ENCODE assay signal across 17 cellular contexts in genomic region chrX:77892887-77893286, GRCh38. TPM values are rescaled to one million over a fixed set of nuclear protein-coding genes. Genes with fewer than 3 reads are reported as not detected.
DNase-seq lines count a peak whose midpoint lies in the region; ATAC-seq and TF ChIP-seq lines count a peak whose summit lies in the region.
"Had no signal": no experiment of that assay in that cellular context is flagged by ENCODE, and none has a peak within 500 bp of the region (broad histone marks: within the 10 kb centered on the region; RNA-seq: fewer than 3 reads in every experiment).

No MANE protein-coding gene starts in this region.

- no peak overlapping the region for H3K27ac ChIP-seq in right cardiac atrium (ENCODE audit: low read length)
- H3K27ac ChIP-seq: cardiac muscle cell, foreskin keratinocyte had no signal

- H3K27me3 ChIP-seq in right cardiac atrium (ENCODE audit: control insufficient read depth, insufficient read depth) = no peaks in the 10 kb centered on the region
- H3K27me3 ChIP-seq: cardiac muscle cell, foreskin keratinocyte had no signal

- H3K27ac Mint-ChIP-seq in HFFc6 = no peak overlapping the region; the same call in 1 of the 2 replicates
- peak overlapping the region; percentile 34 for H3K27ac Mint-ChIP-seq in activated naive CD8-positive, alpha-beta T cell treated with anti-CD3 and anti-CD28 coated beads, Interleukin-2, amount 50 U/mL, for 24 hours
- H3K27ac Mint-ChIP-seq in progenitor cell of endocrine pancreas = no peak overlapping the region

- ATAC-seq in activated T-cell treated with anti-CD3 and anti-CD28 coated beads, Interleukin-2, amount 50 U/mL, for 4 hours = no peak
- no peak for ATAC-seq in activated naive CD8-positive, alpha-beta T cell treated with anti-CD3 and anti-CD28 coated beads, Interleukin-2, amount 50 U/mL, for 24 hours
- no peak for ATAC-seq in right cardiac atrium
- ATAC-seq: foreskin keratinocyte, HCT116 had no signal

- no peaks in the 10 kb centered on the region for H3K9me3 Mint-ChIP-seq in activated T-cell treated with anti-CD3 and anti-CD28 coated beads, Interleukin-2, amount 50 U/mL, for 4 hours
- H3K9me3 Mint-ChIP-seq in HFFc6 (no peaks in the 10 kb centered on the region), progenitor cell of endocrine pancreas (ENCODE audit: low read depth) (peaks cover 18% of the 10 kb centered on the region)
- H3K9me3 Mint-ChIP-seq in activated naive CD8-positive, alpha-beta T cell treated with anti-CD3 and anti-CD28 coated beads, Interleukin-2, amount 50 U/mL, for 24 hours = no peaks in the 10 kb centered on the region

- no peaks in the 10 kb centered on the region for H3K27me3 Mint-ChIP-seq in activated T-cell treated with anti-CD3 and anti-CD28 coated beads, Interleukin-2, amount 50 U/mL, for 4 hours (ENCODE audit: low read depth)
- peaks cover 4% of the 10 kb centered on the region; the same call in 1 of the 2 replicates for H3K27me3 Mint-ChIP-seq in HFFc6 (ENCODE audit: insufficient read depth)
- no peaks in the 10 kb centered on the region for H3K27me3 Mint-ChIP-seq in activated naive CD8-positive, alpha-beta T cell treated with anti-CD3 and anti-CD28 coated beads, Interleukin-2, amount 50 U/mL, for 24 hours
- H3K27me3 Mint-ChIP-seq in progenitor cell of endocrine pancreas = no peaks in the 10 kb centered on the region

- no peak for TF ChIP-seq CTCF in HFFc6 (IDR thresholded peaks at IDR 0.05)
- no peak for TF ChIP-seq CTCF in progenitor cell of endocrine pancreas (IDR thresholded peaks at IDR 0.05; ENCODE audit: unreplicated experiment)

- intact Hi-C loops in right cardiac atrium (cut with DNase I) = loop anchor here in 1 of 4 donors (10.0 kb wide), 1 partner anchor 108 kb away; the partner anchor contains the start of gene ATRX

- no peaks in the 10 kb centered on the region for H3K4me1 ChIP-seq in right cardiac atrium (ENCODE audit: control insufficient read depth, insufficient read depth, low read length)
- H3K4me1 ChIP-seq: foreskin keratinocyte had no signal

- H3K4me1 Mint-ChIP-seq in activated T-cell treated with anti-CD3 and anti-CD28 coated beads, Interleukin-2, amount 50 U/mL, for 4 hours (ENCODE audit: low read depth) = peaks cover 25% of the 10 kb centered on the region
- H3K4me1 Mint-ChIP-seq in HFFc6 (ENCODE audit: low read depth) (peaks cover 20% of the 10 kb centered on the region), progenitor cell of endocrine pancreas (ENCODE audit: low read depth) (peaks cover 7% of the 10 kb centered on the region)
- H3K4me1 Mint-ChIP-seq in activated naive CD8-positive, alpha-beta T cell treated with anti-CD3 and anti-CD28 coated beads, Interleukin-2, amount 50 U/mL, for 24 hours = peaks cover 36% of the 10 kb centered on the region

- peaks cover 8% of the 10 kb centered on the region for H3K36me3 Mint-ChIP-seq in activated T-cell treated with anti-CD3 and anti-CD28 coated beads, Interleukin-2, amount 50 U/mL, for 4 hours (ENCODE audit: insufficient read depth)
- peaks cover 5% of the 10 kb centered on the region; the same call in 1 of the 2 replicates for H3K36me3 Mint-ChIP-seq in HFFc6 (ENCODE audit: low read depth)
- H3K36me3 Mint-ChIP-seq in activated naive CD8-positive, alpha-beta T cell treated with anti-CD3 and anti-CD28 coated beads, Interleukin-2, amount 50 U/mL, for 24 hours (ENCODE audit: low read depth) = peaks cover 10% of the 10 kb centered on the region
- H3K36me3 Mint-ChIP-seq in progenitor cell of endocrine pancreas (ENCODE audit: insufficient read depth) = peaks cover 4% of the 10 kb centered on the region

- DNase-seq in activated T-cell treated with anti-CD3 and anti-CD28 coated beads, Interleukin-2, amount 50 U/mL, for 4 hours = no peak
- DNase-seq in activated T-cell treated with anti-CD3 and anti-CD28 coated beads, Interleukin-2, amount 50 U/mL, for 1 hour = no peak
- DNase-seq in HFFc6 = no peak
- DNase-seq in activated naive CD8-positive, alpha-beta T cell treated with anti-CD3 and anti-CD28 coated beads, Interleukin-2, amount 50 U/mL, for 24 hours = no peak
- no peak for DNase-seq in progenitor cell of endocrine pancreas (ENCODE audit: low spot score, unreplicated experiment)
- no peak for DNase-seq in right cardiac atrium
- DNase-seq in superior temporal gyrus (ENCODE audit: extremely low spot score) = no peak
- DNase-seq in SIG-M5 treated with dmso at 0.1 percent for 504 hours (lab: John Stamatoyannopoulos, UW; ENCODE audit: unreplicated experiment) = no peak
- DNase-seq: activated gamma-delta T cell; foreskin keratinocyte; KG1; NCI-H1436; NCI-H345; occipital lobe; stimulated activated naive CD4-positive, alpha-beta T cell treated with Interleukin-2 at 50 U/mL for 16 hours had no signal

- no peaks in the 10 kb centered on the region for H3K9me3 ChIP-seq in right cardiac atrium (ENCODE audit: control insufficient read depth, low read length)

- peak overlapping the region; percentile 64 for H3K4me3 Mint-ChIP-seq in activated T-cell treated with anti-CD3 and anti-CD28 coated beads, Interleukin-2, amount 50 U/mL, for 4 hours
- peak overlapping the region; percentile 51 for H3K4me3 Mint-ChIP-seq in HFFc6
- H3K4me3 Mint-ChIP-seq in activated naive CD8-positive, alpha-beta T cell treated with anti-CD3 and anti-CD28 coated beads, Interleukin-2, amount 50 U/mL, for 24 hours = peak overlapping the region; percentile 97
- H3K4me3 Mint-ChIP-seq in progenitor cell of endocrine pancreas (ENCODE audit: low read depth) = peak overlapping the region; percentile 17

- 95% methylated on average over 2 of the region's 2 CpGs for WGBS in right cardiac atrium

- no peak overlapping the region for H3K4me3 ChIP-seq in right cardiac atrium (ENCODE audit: low read length)
- H3K4me3 ChIP-seq: cardiac muscle cell had no signal

RNA-seq across cellular contexts. Expression of gene MAGT1, which starts 2.3 kb away (rescaled TPM):
- 10 to 100 TPM; 36.4 to 38.9 (median 37.5) TPM for total RNA-seq in activated T-cell treated with anti-CD3 and anti-CD28 coated beads, Interleukin-2, amount 50 U/mL, for 4 hours
- total RNA-seq in HFFc6 (2021; fragmentation: NEBNext Ultra II Directional; extraction: Animal tissue kit (Norgen Biotek cat#: 25700)) = 10 to 100 TPM; 70.3 to 77.5 (median 74.2) TPM
- total RNA-seq in progenitor cell of endocrine pancreas = 55.9 and 59.0 TPM in 2 replicates
- 10 to 100 TPM; 47.1 to 66.4 (median 59.6) TPM for total RNA-seq in right cardiac atrium
- 31.1 TPM for polyA plus RNA-seq in right cardiac atrium

RNA-seq across cellular contexts. Expression of gene COX7B, which starts 6.4 kb away (rescaled TPM):
- 100 to 1,000 TPM; 285 to 300 (median 286) TPM for total RNA-seq in activated T-cell treated with anti-CD3 and anti-CD28 coated beads, Interleukin-2, amount 50 U/mL, for 4 hours
- 100 to 1,000 TPM; 196 to 250 (median 231) TPM for total RNA-seq in HFFc6 (2021; fragmentation: NEBNext Ultra II Directional; extraction: Animal tissue kit (Norgen Biotek cat#: 25700))
- total RNA-seq in progenitor cell of endocrine pancreas = 163 and 178 TPM in 2 replicates
- 1,000 to 10,000 TPM; 1,046 to 1,477 (median 1,227) TPM for total RNA-seq in right cardiac atrium
- 5,401 TPM for polyA plus RNA-seq in right cardiac atrium

RNA-seq across cellular contexts. Expression of gene ATP7A, which starts 17.6 kb away (rescaled TPM):
- 1 to 10 TPM; 4.8 to 5.9 (median 5.3) TPM for total RNA-seq in activated T-cell treated with anti-CD3 and anti-CD28 coated beads, Interleukin-2, amount 50 U/mL, for 4 hours
- 10 to 100 TPM in 1 of 6 experiments, 1 to 10 TPM in 5; 7.8 to 10.1 (median 8.9) TPM for total RNA-seq in HFFc6 (2021; fragmentation: NEBNext Ultra II Directional; extraction: Animal tissue kit (Norgen Biotek cat#: 25700))
- total RNA-seq in progenitor cell of endocrine pancreas (12.1 and 12.3 TPM in 2 replicates), right cardiac atrium (10 to 100 TPM in 1 of 4 donors, 1 to 10 TPM in 3; 6.7 to 11.5 (median 7.8) TPM)
- polyA plus RNA-seq in right cardiac atrium = 1.6 TPM

Comparison
In these comparisons a context has a peak if more than half of its experiments do, and no peak if none do; other contexts are left out.
1. H3K4me3 Mint-ChIP-seq: peak in every context shown above with its lines; median percentile 97 in activated naive CD8-positive, alpha-beta T cell treated with anti-CD3 and anti-CD28 coated beads, Interleukin-2, amount 50 U/mL, for 24 hours; 64 in activated T-cell treated with anti-CD3 and anti-CD28 coated beads, Interleukin-2, amount 50 U/mL, for 4 hours; 51 in HFFc6; 17 in progenitor cell of endocrine pancreas.